8 cellular contexts compared by ENCODE assay signal in the genomic region with DNA sequence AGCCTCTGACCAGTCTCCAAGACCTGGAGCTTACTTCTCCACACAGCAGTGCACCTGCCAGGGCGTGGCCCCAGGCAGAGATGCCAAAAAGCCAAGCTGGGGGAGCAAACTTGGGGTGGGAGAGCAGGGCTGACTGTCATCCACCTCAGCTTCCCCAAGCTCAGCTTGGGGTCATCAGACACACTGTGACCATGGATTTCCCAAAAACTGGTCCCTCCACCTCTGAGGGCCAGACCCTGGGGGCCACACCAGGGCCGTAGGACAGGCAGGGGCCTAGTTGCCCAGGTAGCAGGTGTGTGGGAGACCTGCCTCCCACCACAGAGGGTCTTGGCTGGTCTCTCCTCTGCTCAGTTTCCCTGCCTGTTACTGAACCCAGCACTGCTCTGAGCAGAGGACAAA. TPM values are rescaled to one million over a fixed set of nuclear protein-coding genes. Genes with fewer than 3 reads are reported as not detected.
DNase-seq lines count a peak whose midpoint lies in the region; ATAC-seq and TF ChIP-seq lines count a peak whose summit lies in the region.

No MANE protein-coding gene starts in this region.

- no peaks in the 10 kb centered on the region for H3K9me3 ChIP-seq in right atrium auricular region

- peak overlapping the region; percentile 74 for H3K4me3 ChIP-seq in WI38 (ENCODE audit: low read depth, low read length)
- H3K4me3 ChIP-seq in right atrium auricular region, result peak overlapping the region; percentile 72 to 83
- H3K4me3 ChIP-seq in retinal pigment epithelial cell (ENCODE audit: low read length), result peak overlapping the region; percentile 65

- peaks cover 7% of the 10 kb centered on the region for H3K36me3 ChIP-seq in right atrium auricular region

- intact Hi-C loops in Calu3 (cut with micrococcal nuclease; ENCODE audit: unreplicated experiment), result no loop called here

- no peaks in the 10 kb centered on the region for H3K27me3 ChIP-seq in right atrium auricular region

- no peak for ATAC-seq in GM21367 (IDR thresholded peaks at IDR 0.05; ENCODE audit: unreplicated experiment)

- H3K27ac ChIP-seq in right atrium auricular region, result peak overlapping the region; percentile 94 to 97

- TF ChIP-seq CTCF in Calu3 (IDR thresholded peaks at IDR 0.05; ENCODE audit: unreplicated experiment) (no peak), WI38 (IDR thresholded peaks at IDR 0.05; ENCODE audit: low read depth, low read length) (no peak), right atrium auricular region (IDR thresholded peaks at IDR 0.05) (no peak), retinal pigment epithelial cell (conservative IDR thresholded peaks at IDR 0.05; ENCODE audit: low read depth, low read length) (no peak)

- DNase-seq in Calu3, result no peak
- no peak for DNase-seq in right atrium auricular region (ENCODE audit: low spot score)
- no peak for DNase-seq in retinal pigment epithelial cell (ENCODE audit: low read depth)
- no peak for DNase-seq in activated CD4-positive, alpha-beta T cell treated with anti-CD3 and anti-CD28 coated beads for 1 hour
- DNase-seq in NCI-H2196 treated with DMSO at 0.1 percent for 48 hours (lab: John Stamatoyannopoulos, UW; ENCODE audit: unreplicated experiment), result no peak
- DNase-seq in cortex of kidney (lab: John Stamatoyannopoulos, UW), result no peak

- BruUV-seq in Calu3 (replicated peaks; lab: Mats Ljungman, UMichigan), result no TSS peak

- H3K4me1 ChIP-seq in right atrium auricular region, result peaks cover 0 to 51% of the 10 kb centered on the region in 2 donors

- peaks cover 27% of the 10 kb centered on the region for H3K36me3 Mint-ChIP-seq in Calu3 (ENCODE audit: insufficient read depth, unreplicated experiment)

- H3K9me3 Mint-ChIP-seq in Calu3 (ENCODE audit: low read depth, unreplicated experiment), result no peaks in the 10 kb centered on the region

- H3K4me3 Mint-ChIP-seq in Calu3 (ENCODE audit: low read depth, unreplicated experiment), result peak overlapping the region; percentile 69

- CTCF ChIA-PET in Calu3 (lab: Charles Lee), result interaction anchor here (0.6 to 1.4 kb wide), 7 partner anchors 11 to 81 kb away, joined by 3 to 7 read pairs (median 3); no protein-coding TSS in a partner anchor

- no peaks in the 10 kb centered on the region for H3K27me3 Mint-ChIP-seq in Calu3 (ENCODE audit: unreplicated experiment)

- no peak overlapping the region for H3K27ac Mint-ChIP-seq in Calu3 (ENCODE audit: unreplicated experiment)

- H3K4me1 Mint-ChIP-seq in Calu3 (ENCODE audit: low read depth, unreplicated experiment), result peaks cover 16% of the 10 kb centered on the region

RNA-seq across cellular contexts. Expression of a gene that starts 30.6 kb away (rescaled TPM):
- total RNA-seq in Calu3 (2022), result 19.7 and 21.7 TPM in 2 replicates
- 10 to 100 TPM; 16.7 to 35.8 TPM for total RNA-seq in right atrium auricular region

RNA-seq across cellular contexts. Expression of a gene that starts 34.9 kb away (rescaled TPM):
- total RNA-seq in Calu3 (2022) (33.5 and 41.4 TPM in 2 replicates), right atrium auricular region (100 to 1,000 TPM in 1 of 2 donors, 10 to 100 TPM in 1; 95.2 to 101 TPM)

RNA-seq across cellular contexts. Expression of a gene that starts 44.4 kb away (rescaled TPM):
- total RNA-seq in Calu3 (2022) (33.7 and 36.3 TPM in 2 replicates), right atrium auricular region (10 to 100 TPM; 16.2 to 18.4 TPM)

RNA-seq across cellular contexts. Expression of a gene that starts 44.4 kb away (rescaled TPM):
- 165 and 170 TPM in 2 replicates for total RNA-seq in Calu3 (2022)
- total RNA-seq in right atrium auricular region, result 100 to 1,000 TPM; 142 to 195 TPM
